In the genomic region with DNA sequence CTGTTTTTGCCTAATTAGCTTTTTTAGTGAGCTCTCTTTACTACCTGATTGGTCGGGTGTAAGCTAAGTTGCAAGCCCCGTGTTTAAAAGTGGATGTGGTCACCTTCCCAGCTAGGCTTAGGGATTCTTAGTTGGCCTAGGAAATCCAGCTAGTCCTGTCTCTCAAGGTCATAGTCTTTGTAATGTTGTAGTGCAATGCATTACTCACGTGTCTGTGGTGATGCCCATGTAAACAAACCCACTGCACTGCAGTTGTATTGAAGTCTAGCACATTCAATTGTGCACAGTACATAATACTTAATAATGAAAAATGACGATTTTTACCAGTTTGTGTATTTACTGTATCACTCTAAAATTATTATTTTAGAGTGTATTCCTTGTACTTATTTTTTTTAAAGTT, we compare ENCODE assay signal across 17 cellular contexts.
DNase-seq lines count a peak whose midpoint lies in the region; ATAC-seq, FAIRE-seq and TF ChIP-seq lines count a peak whose summit lies in the region.
"Had no signal": no experiment of that assay in that cellular context is flagged by ENCODE, and none has a peak within 500 bp of the region (broad histone marks: within the 10 kb centered on the region; RNA-seq: fewer than 3 reads in every experiment).

No MANE protein-coding gene starts in this region.

- H3K36me3 ChIP-seq in IMR-90 (ENCODE audit: control insufficient read depth, insufficient read depth, low read length) = no peaks in the 10 kb centered on the region
- no peaks in the 10 kb centered on the region for H3K36me3 ChIP-seq in astrocyte (ENCODE audit: insufficient read depth, low read length)
- H3K36me3 ChIP-seq in keratinocyte (ENCODE audit: control insufficient read depth in 2 of 2, extremely low read depth in 1 of 2, insufficient read depth in 2 of 2, low read length in 2 of 2) = no peaks in the 10 kb centered on the region

- WGBS in IMR-90 (ENCODE audit: extremely low coverage in 2 of 2, insufficient read length in 1 of 2), 2 experiments = no CpG with 5 or more reads among the region's 4 CpGs

- POLR2A ChIA-PET in IMR-90 (lab: Charles Lee; ENCODE audit: unreplicated experiment) = no interaction called here

- no peaks in the 10 kb centered on the region for H3K79me1 ChIP-seq in IMR-90 (ENCODE audit: low read depth in 1 of 2, low read length in 2 of 2)

- H3K4me3 Mint-ChIP-seq in astrocyte (ENCODE audit: unreplicated experiment) = no peak overlapping the region
- H3K4me3 Mint-ChIP-seq: B cell; CD4-positive, alpha-beta T cell; IgD-negative memory B cell had no signal

- peaks cover 4% of the 10 kb centered on the region for H3K9me3 Mint-ChIP-seq in astrocyte (ENCODE audit: unreplicated experiment)

- no peak overlapping the region for H2BK120ac ChIP-seq in IMR-90 (ENCODE audit: low read depth, low read length)

- no peak overlapping the region for H4K5ac ChIP-seq in IMR-90 (ENCODE audit: low read depth, low read length)

- H4K91ac ChIP-seq in IMR-90 (ENCODE audit: insufficient read depth, low read depth, low read length) = no peak overlapping the region

- H3K4me1 Mint-ChIP-seq in astrocyte (ENCODE audit: low read depth, unreplicated experiment) = no peaks in the 10 kb centered on the region
- H3K4me1 Mint-ChIP-seq: B cell had no signal

- no peak overlapping the region for H2BK15ac ChIP-seq in IMR-90 (ENCODE audit: low read depth, low read length)

- H3K18ac ChIP-seq in IMR-90 (ENCODE audit: low read depth, low read length) = no peak overlapping the region

- TF ChIP-seq POLR2A in IMR-90 (IDR thresholded peaks at IDR 0.05; ENCODE audit: low read depth, low read length) = no peak

- no peak overlapping the region for H3K27ac Mint-ChIP-seq in astrocyte (ENCODE audit: unreplicated experiment)
- H3K27ac Mint-ChIP-seq: B cell; CD4-positive, alpha-beta T cell; IgD-negative memory B cell had no signal

- no peak overlapping the region for H2BK5ac ChIP-seq in IMR-90 (ENCODE audit: low read depth, low read length, poor library complexity, severe bottlenecking)

- CTCF ChIA-PET in IMR-90 (lab: Yijun Ruan, JAX) = no interaction called here

- H3K9me1 ChIP-seq in IMR-90 (ENCODE audit: insufficient read depth, low read length) (no peaks in the 10 kb centered on the region), keratinocyte (ENCODE audit: control insufficient read depth, extremely low read depth, insufficient read depth, low read length) (no peaks in the 10 kb centered on the region)

- no peak overlapping the region for H3K9ac ChIP-seq in IMR-90 (ENCODE audit: low read depth, low read length)
- H3K9ac ChIP-seq in astrocyte (ENCODE audit: low read length) = no peak overlapping the region
- no peak overlapping the region for H3K9ac ChIP-seq in keratinocyte (ENCODE audit: control insufficient read depth, extremely low read depth, insufficient read depth, low read length)

- H2AK9ac ChIP-seq in IMR-90 (replicated peaks; ENCODE audit: low read depth, low read length, poor library complexity) = no peak overlapping the region

- H3K56ac ChIP-seq in IMR-90 (ENCODE audit: extremely low read depth, insufficient read depth, low read length) = no peak overlapping the region

- H3K4me1 ChIP-seq in IMR-90 (ENCODE audit: control insufficient read depth, insufficient read depth, low read length) (no peaks in the 10 kb centered on the region), astrocyte (ENCODE audit: insufficient read depth, low read length) (no peaks in the 10 kb centered on the region), keratinocyte (ENCODE audit: control insufficient read depth, extremely low read depth, insufficient read depth, low read length) (peaks cover 8% of the 10 kb centered on the region)

- no peak overlapping the region for H3K4me3 ChIP-seq in IMR-90 (ENCODE audit: insufficient read depth, low read depth, low read length)
- no peak overlapping the region for H3K4me3 ChIP-seq in astrocyte (ENCODE audit: insufficient read depth, low read depth, low read length)
- no peak overlapping the region for H3K4me3 ChIP-seq in keratinocyte (ENCODE audit: control insufficient read depth in 2 of 3, extremely low read depth in 1 of 3, insufficient read depth in 2 of 3, low read depth in 1 of 3, low read length in 3 of 3)

- H2AK5ac ChIP-seq in IMR-90 (ENCODE audit: low read depth, low read length) = no peak overlapping the region

- H2AFZ ChIP-seq in IMR-90 (replicated peaks; ENCODE audit: low read length, poor library complexity) (no peak overlapping the region), astrocyte (ENCODE audit: low read depth, low read length) (no peak overlapping the region), keratinocyte (ENCODE audit: control insufficient read depth, low read length) (no peak overlapping the region)

- no peak for ATAC-seq in IMR-90 (ENCODE audit: low read depth)
- ATAC-seq: HCT116 had no signal

- no peaks in the 10 kb centered on the region for H3K36me3 Mint-ChIP-seq in astrocyte (ENCODE audit: low read depth, unreplicated experiment)
- H3K36me3 Mint-ChIP-seq: IgD-negative memory B cell had no signal

- H4K20me1 ChIP-seq in IMR-90 (ENCODE audit: insufficient read depth, low read length) (no peaks in the 10 kb centered on the region), astrocyte (ENCODE audit: insufficient read depth, low read length) (no peaks in the 10 kb centered on the region), keratinocyte (ENCODE audit: control insufficient read depth, extremely low read depth, insufficient read depth, low read length) (no peaks in the 10 kb centered on the region)

- no peak overlapping the region for H2BK20ac ChIP-seq in IMR-90 (ENCODE audit: low read depth, low read length)

- BruUV-seq in IMR-90 (replicated peaks; lab: Mats Ljungman, UMichigan) = no TSS peak

- peaks cover 7% of the 10 kb centered on the region for H3K27me3 Mint-ChIP-seq in astrocyte (ENCODE audit: low read depth, unreplicated experiment)
- H3K27me3 Mint-ChIP-seq: B cell; CD4-positive, alpha-beta T cell; IgD-negative memory B cell had no signal

- DNase-seq in DMS53 (lab: John Stamatoyannopoulos, UW) (peak; percentile 90), IMR-90 (no peak), astrocyte (ENCODE audit: low read depth) (peak; percentile 18), keratinocyte (ENCODE audit: low read depth, low spot score) (no peak), NCI-H1930 (lab: John Stamatoyannopoulos, UW) (no peak), mesenteric fat pad (ENCODE audit: low spot score) (no peak)
- DNase-seq in activated CD4-positive, alpha-beta T cell treated with anti-CD3 and anti-CD28 coated beads for 48 hours = no peak
- no peak for DNase-seq in activated effector memory CD4-positive, alpha-beta T cell treated with anti-CD3 and anti-CD28 coated beads, Interleukin-2, amount 50 U/mL, for 16 hours
- DNase-seq: ACHN; CD4-positive, alpha-beta T cell; NCI-H146; NCI-H446; SIG-M5 had no signal

- H3K27ac ChIP-seq in IMR-90 (ENCODE audit: insufficient read depth, low read length) = no peak overlapping the region
- no peak overlapping the region for H3K27ac ChIP-seq in astrocyte (ENCODE audit: low read depth, low read length)
- H3K27ac ChIP-seq in keratinocyte (ENCODE audit: control insufficient read depth, insufficient read depth, low read length) = no peak overlapping the region

- in situ Hi-C loops in IMR-90 (cut with MboI; ENCODE audit: low sequenced_read_pairs) = no loop called here

- H3K9me3 ChIP-seq in IMR-90 (ENCODE audit: control insufficient read depth, insufficient read depth, low read length) (no peaks in the 10 kb centered on the region), astrocyte (ENCODE audit: insufficient read depth, low read depth, low read length) (no peaks in the 10 kb centered on the region), keratinocyte (ENCODE audit: control insufficient read depth, low read depth, low read length) (no peaks in the 10 kb centered on the region)

- no peak for TF ChIP-seq RAD21 in IMR-90 (IDR thresholded peaks at IDR 0.05; ENCODE audit: low read length)

- H3K79me2 ChIP-seq in astrocyte (ENCODE audit: insufficient read depth, low read length) (no peaks in the 10 kb centered on the region), keratinocyte (ENCODE audit: control insufficient read depth, insufficient read depth, low read length) (no peaks in the 10 kb centered on the region)

- intact Hi-C loops in IMR-90 (cut with micrococcal nuclease) = no loop called here

- no peak overlapping the region for H3K4ac ChIP-seq in IMR-90 (ENCODE audit: low read depth, low read length)

- H4K8ac ChIP-seq in IMR-90 (ENCODE audit: low read depth in 2 of 2, low read length in 2 of 2) = no peak overlapping the region

- H3K27me3 ChIP-seq in IMR-90 (ENCODE audit: control insufficient read depth, insufficient read depth, low read length) = no peaks in the 10 kb centered on the region; the same call in 1 of the 2 replicates
- no peaks in the 10 kb centered on the region for H3K27me3 ChIP-seq in astrocyte (ENCODE audit: insufficient read depth, low read length)
- H3K27me3 ChIP-seq in keratinocyte (ENCODE audit: control insufficient read depth, extremely low read depth, insufficient read depth, low read length) = no peaks in the 10 kb centered on the region

- dilution Hi-C loops in IMR-90 (cut with HindIII; ENCODE audit: low sequenced_read_pairs, unreplicated experiment) = no loop called here
- dilution Hi-C loops in keratinocyte (cut with MboI; ENCODE audit: extremely low pct_ligation_motif_present, low sequenced_read_pairs) = no loop called here

- H3K23ac ChIP-seq in IMR-90 (ENCODE audit: low read depth, low read length) = no peak overlapping the region

- H3K4me2 ChIP-seq in IMR-90 (ENCODE audit: low read depth, low read length) = no peak overlapping the region
- no peak overlapping the region for H3K4me2 ChIP-seq in astrocyte (ENCODE audit: low read length)
- no peak overlapping the region for H3K4me2 ChIP-seq in keratinocyte (ENCODE audit: control insufficient read depth, extremely low read depth, insufficient read depth, low read depth, low read length)

- no peak overlapping the region for H3K14ac ChIP-seq in IMR-90 (replicated peaks; ENCODE audit: low read depth, low read length)

- FAIRE-seq in astrocyte (lab: Jason Lieb, UNC) = no peak
- peak; percentile 9 for FAIRE-seq in keratinocyte (lab: Jason Lieb, UNC)
- FAIRE-seq: GM18507 had no signal

- TF ChIP-seq CTCF in IMR-90 (conservative IDR thresholded peaks at IDR 0.05; ENCODE audit: low read depth, low read length) = no peak
- no peak for TF ChIP-seq CTCF in astrocyte (IDR thresholded peaks at IDR 0.05; ENCODE audit: insufficient read depth, low read depth, low read length)
- no peak for TF ChIP-seq CTCF in keratinocyte (optimal IDR thresholded peaks at IDR 0.05 in 1 of 3, IDR thresholded peaks at IDR 0.05 in 1 of 3, conservative IDR thresholded peaks at IDR 0.05 in 1 of 3; ENCODE audit: extremely low read depth in 1 of 3, insufficient read depth in 2 of 3, low read length in 3 of 3)

TF ChIP-seq in IMR-90, 13 proteins besides CTCF, POLR2A, EP300 and RAD21 (continues in another document):
- TF ChIP-seq CEBPB (IDR thresholded peaks at IDR 0.05; ENCODE audit: low read depth, low read length) (no peak), SMC3 (IDR thresholded peaks at IDR 0.05; ENCODE audit: low read depth, low read length) (no peak), CHD1 (IDR thresholded peaks at IDR 0.05; ENCODE audit: low read depth, low read length) (no peak), FOS (IDR thresholded peaks at IDR 0.05; ENCODE audit: low read depth, low read length) (no peak), MXI1 (IDR thresholded peaks at IDR 0.05; ENCODE audit: borderline replicate concordance, low read depth, low read length) (no peak), MAFK (IDR thresholded peaks at IDR 0.05; ENCODE audit: low read depth, low read length) (no peak)

Comparison
In these comparisons a context has a peak if more than half of its experiments do, and no peak if none do; other contexts are left out.
1. DNase-seq: peak in DMS53 (single experiment) and astrocyte (single experiment); none in IMR-90 (single experiment), keratinocyte (single experiment), NCI-H1930 (0 of 2), activated CD4-positive, alpha-beta T cell treated with anti-CD3 and anti-CD28 coated beads for 48 hours (single experiment), activated effector memory CD4-positive, alpha-beta T cell treated with anti-CD3 and anti-CD28 coated beads, Interleukin-2, amount 50 U/mL, for 16 hours (single experiment) and mesenteric fat pad (single experiment).